1 cellular context compared by ENCODE assay signal in the genomic region with DNA sequence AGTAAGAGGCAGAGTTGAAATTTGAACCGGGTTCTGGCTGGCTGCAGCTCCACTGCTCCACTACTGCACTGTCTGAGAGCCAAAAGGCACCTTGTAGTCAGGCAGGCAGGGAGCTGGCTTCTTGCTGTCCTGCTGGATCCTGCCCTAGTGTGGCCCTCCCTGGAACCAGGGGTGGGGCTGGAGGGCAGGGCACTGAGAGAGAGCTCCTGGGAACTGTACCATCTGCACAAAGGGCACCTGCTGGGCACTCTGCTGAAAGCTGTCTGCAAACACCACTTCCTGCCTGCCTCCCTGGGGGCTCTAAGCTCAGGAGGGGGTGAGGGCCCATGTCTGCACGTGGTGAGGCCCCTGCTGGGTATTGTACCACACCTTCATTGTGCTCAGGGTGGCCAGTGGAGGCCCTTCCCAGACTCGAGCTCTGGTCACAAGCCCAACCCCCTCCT.
TF ChIP-seq lines count a peak whose summit lies in the region.

No MANE protein-coding gene starts in this region.

TF ChIP-seq in GM12878, 131 proteins besides CTCF, POLR2A, EP300 and RAD21:
- TF ChIP-seq ASH2L (IDR thresholded peaks at IDR 0.05; ENCODE audit: borderline replicate concordance, low read depth): no peak
- TF ChIP-seq, protein P1, sequence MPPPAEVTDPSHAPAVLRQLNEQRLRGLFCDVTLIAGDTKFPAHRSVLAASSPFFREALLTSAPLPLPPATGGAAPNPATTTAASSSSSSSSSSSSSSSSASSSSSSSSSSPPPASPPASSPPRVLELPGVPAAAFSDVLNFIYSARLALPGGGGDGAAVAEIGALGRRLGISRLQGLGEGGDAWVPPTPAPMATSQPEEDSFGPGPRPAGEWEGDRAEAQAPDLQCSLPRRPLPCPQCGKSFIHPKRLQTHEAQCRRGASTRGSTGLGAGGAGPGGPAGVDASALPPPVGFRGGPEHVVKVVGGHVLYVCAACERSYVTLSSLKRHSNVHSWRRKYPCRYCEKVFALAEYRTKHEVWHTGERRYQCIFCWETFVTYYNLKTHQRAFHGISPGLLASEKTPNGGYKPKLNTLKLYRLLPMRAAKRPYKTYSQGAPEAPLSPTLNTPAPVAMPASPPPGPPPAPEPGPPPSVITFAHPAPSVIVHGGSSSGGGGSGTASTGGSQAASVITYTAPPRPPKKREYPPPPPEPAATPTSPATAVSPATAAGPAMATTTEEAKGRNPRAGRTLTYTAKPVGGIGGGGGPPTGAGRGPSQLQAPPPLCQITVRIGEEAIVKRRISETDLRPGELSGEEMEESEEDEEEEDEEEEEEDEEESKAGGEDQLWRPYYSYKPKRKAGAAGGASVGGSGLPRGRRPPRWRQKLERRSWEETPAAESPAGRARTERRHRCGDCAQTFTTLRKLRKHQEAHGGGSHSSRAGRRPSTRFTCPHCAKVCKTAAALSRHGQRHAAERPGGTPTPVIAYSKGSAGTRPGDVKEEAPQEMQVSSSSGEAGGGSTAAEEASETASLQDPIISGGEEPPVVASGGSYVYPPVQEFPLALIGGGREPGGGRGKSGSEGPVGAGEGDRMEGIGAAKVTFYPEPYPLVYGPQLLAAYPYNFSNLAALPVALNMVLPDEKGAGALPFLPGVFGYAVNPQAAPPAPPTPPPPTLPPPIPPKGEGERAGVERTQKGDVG (CRISPR knock-in tag; IDR thresholded peaks at IDR 0.05): no peak
- 0 out of 2 replicates have a peak, but pooled peaks have one; percentile 9 for TF ChIP-seq SPI1 (IDR thresholded peaks at IDR 0.05; ENCODE audit: borderline replicate concordance, insufficient read depth, low read depth, low read length)
- TF ChIP-seq CUX1 (IDR thresholded peaks at IDR 0.05; ENCODE audit: insufficient replicate concordance, low read depth, low read length): no peak
- no peak for TF ChIP-seq RBBP5 (conservative IDR thresholded peaks at IDR 0.05)
- no peak for TF ChIP-seq CHD2 (IDR thresholded peaks at IDR 0.05; ENCODE audit: borderline replicate concordance, low read depth, low read length)
- TF ChIP-seq ZBTB40 (IDR thresholded peaks at IDR 0.05; ENCODE audit: borderline replicate concordance): no peak
- TF ChIP-seq BMI1 (IDR thresholded peaks at IDR 0.05; ENCODE audit: borderline replicate concordance): no peak
- TF ChIP-seq BHLHE40 (IDR thresholded peaks at IDR 0.05; ENCODE audit: borderline replicate concordance in 1 of 2, low read depth in 2 of 2, low read length in 1 of 2): peak in 1 of 2 experiments; percentile 46; a peak in 1 of 4 replicates
- 0 out of 2 replicates have a peak, but pooled peaks have one; percentile 26 for TF ChIP-seq TCF12 (IDR thresholded peaks at IDR 0.05; ENCODE audit: low read depth, low read length)
- no peak for TF ChIP-seq KAT2A (conservative IDR thresholded peaks at IDR 0.05; ENCODE audit: control insufficient read depth, low read depth, low read length)
- no peak for TF ChIP-seq PAX5 (IDR thresholded peaks at IDR 0.05; ENCODE audit: borderline replicate concordance, low read depth, low read length)
